Comparison of ENCODE assay signal across 8 cellular contexts in genomic region chr1:63674238-63674864, GRCh38.
DNase-seq lines count a peak whose midpoint lies in the region; ATAC-seq and TF ChIP-seq lines count a peak whose summit lies in the region.

No MANE protein-coding gene starts in this region.

- H3K4me1 Mint-ChIP-seq in progenitor cell of endocrine pancreas (ENCODE audit: low read depth) = peaks cover 23% of the 10 kb centered on the region

- DNase-seq in DMS53 (lab: John Stamatoyannopoulos, UW) (peak; percentile 95), M059J (ENCODE audit: low read depth) (peak; percentile 95), UCSD-AML1 (lab: John Stamatoyannopoulos, UW; ENCODE audit: unreplicated experiment) (peak; percentile 12), Right ventricle myocardium superior (peak; percentile 79), progenitor cell of endocrine pancreas (ENCODE audit: low spot score, unreplicated experiment) (peak; percentile 67)
- no peak for DNase-seq in activated CD8-positive, alpha-beta memory T cell treated with anti-CD3 and anti-CD28 coated beads, Interleukin-2, amount 50 U/mL, for 4 hours

- ATAC-seq in GM21367 (IDR thresholded peaks at IDR 0.05; ENCODE audit: unreplicated experiment) (peak; percentile 49), Right ventricle myocardium superior (ENCODE audit: poor library complexity) (peak; percentile 94), GM19023 (IDR thresholded peaks at IDR 0.05; ENCODE audit: unreplicated experiment) (no peak)

- no peaks in the 10 kb centered on the region for H3K27me3 Mint-ChIP-seq in progenitor cell of endocrine pancreas

- H3K4me3 Mint-ChIP-seq in progenitor cell of endocrine pancreas (ENCODE audit: low read depth) = no peak overlapping the region

- peak; percentile 85 for TF ChIP-seq CTCF in progenitor cell of endocrine pancreas (IDR thresholded peaks at IDR 0.05; ENCODE audit: unreplicated experiment)

- H3K36me3 Mint-ChIP-seq in progenitor cell of endocrine pancreas (ENCODE audit: insufficient read depth) = peaks cover 4% of the 10 kb centered on the region

- intact Hi-C loops in Right ventricle myocardium superior (cut with DNase I) = loop anchor here (5.0 kb wide), 1 partner anchor 568 kb away; no protein-coding TSS in a partner anchor

- H3K27ac Mint-ChIP-seq in progenitor cell of endocrine pancreas = peak overlapping the region; percentile 43

- peaks cover 9% of the 10 kb centered on the region for H3K9me3 Mint-ChIP-seq in progenitor cell of endocrine pancreas (ENCODE audit: low read depth)
